Comparison of ENCODE assay signal across 1 cellular context in genomic region chr4:120008957-120009356, GRCh38.
A peak's percentile ranks its signal among the peaks of the same experiment; 100 is the strongest.
TF ChIP-seq lines count a peak whose summit lies in the region.

No MANE protein-coding gene starts in this region.

TF ChIP-seq in HepG2, 621 proteins besides CTCF, POLR2A, EP300 and RAD21:
- TF ChIP-seq ZNF691 (CRISPR knock-in tag; IDR thresholded peaks at IDR 0.05; ENCODE audit: borderline replicate concordance, low read depth) = no peak
- TF ChIP-seq ESRRA (CRISPR knock-in tag; IDR thresholded peaks at IDR 0.05; ENCODE audit: low read depth) = no peak
- TF ChIP-seq ZNF850 (CRISPR knock-in tag; conservative IDR thresholded peaks at IDR 0.05) = no peak
- no peak for TF ChIP-seq RARG (CRISPR knock-in tag; IDR thresholded peaks at IDR 0.05; ENCODE audit: low read depth)
- no peak for TF ChIP-seq ZNF580 (CRISPR knock-in tag; IDR thresholded peaks at IDR 0.05; ENCODE audit: borderline replicate concordance, low read depth)
- TF ChIP-seq ZNF788 (CRISPR knock-in tag; IDR thresholded peaks at IDR 0.05; ENCODE audit: borderline replicate concordance) = no peak
- 0 out of 2 replicates have a peak, but pooled peaks have one; percentile 4 for TF ChIP-seq MAFF (IDR thresholded peaks at IDR 0.05; ENCODE audit: low read depth, low read length)
- no peak for TF ChIP-seq ZNF737 (CRISPR knock-in tag; IDR thresholded peaks at IDR 0.05; ENCODE audit: borderline replicate concordance)
- TF ChIP-seq MAFK (conservative IDR thresholded peaks at IDR 0.05 in 1 of 2, IDR thresholded peaks at IDR 0.05 in 1 of 2; ENCODE audit: low read length in 2 of 2) = peak in 1 of 2 experiments; percentile 58; a peak in 2 of 4 replicates
